In genomic region chr12:46082473-46082872, GRCh38 we compare ENCODE assay signal across 19 cellular contexts.
DNase-seq lines count a peak whose midpoint lies in the region; ATAC-seq and TF ChIP-seq lines count a peak whose summit lies in the region.
"Had no signal": no experiment of that assay in that cellular context is flagged by ENCODE, and none has a peak within 500 bp of the region (broad histone marks: within the 10 kb centered on the region; RNA-seq: fewer than 3 reads in every experiment).

No MANE protein-coding gene starts in this region.

- peaks cover 22% of the 10 kb centered on the region for H3K9me3 Mint-ChIP-seq in activated CD4-positive, alpha-beta T cell treated with anti-CD3 and anti-CD28 coated beads for 36 hours (ENCODE audit: low read depth)
- H3K9me3 Mint-ChIP-seq in activated CD4-positive, alpha-beta T cell treated with anti-CD3 and anti-CD28 coated beads, Interleukin-2, amount 10 ng/mL, durations not matched to agents 7 days and 5 days: peaks cover 28% of the 10 kb centered on the region
- H3K9me3 Mint-ChIP-seq in endodermal cell: peaks cover 82% of the 10 kb centered on the region

- POLR2A ChIA-PET in activated CD4-positive, alpha-beta T cell treated with anti-CD3 and anti-CD28 coated beads for 36 hours (lab: Charles Lee): no interaction called here
- POLR2A ChIA-PET in activated CD4-positive, alpha-beta T cell treated with anti-CD3 and anti-CD28 coated beads, Interleukin-2, amount 10 ng/mL, durations not matched to agents 7 days and 5 days (lab: Charles Lee): interaction anchor here (0.6 kb wide), 1 partner anchor 848 kb away, joined by 13 read pairs; no protein-coding TSS in a partner anchor

- H3K36me3 ChIP-seq in endodermal cell (ENCODE audit: control insufficient read depth, insufficient read depth, low read length): no peaks in the 10 kb centered on the region
- H3K36me3 ChIP-seq: BLaER1, HAP-1 had no signal

- H3K4me3 ChIP-seq in epithelial cell of esophagus (ENCODE audit: low read length): no peak overlapping the region
- H3K4me3 ChIP-seq in endodermal cell (ENCODE audit: low read length): no peak overlapping the region
- H3K4me3 ChIP-seq: BLaER1, HAP-1 had no signal

- CTCF ChIA-PET in activated CD4-positive, alpha-beta T cell treated with anti-CD3 and anti-CD28 coated beads for 36 hours (lab: Charles Lee): interaction anchor here (1.5 to 2.0 kb wide), 2 partner anchors 11 to 43 kb away, joined by 3 to 19 read pairs; no protein-coding TSS in a partner anchor
- CTCF ChIA-PET in activated CD4-positive, alpha-beta T cell treated with anti-CD3 and anti-CD28 coated beads, Interleukin-2, amount 10 ng/mL, durations not matched to agents 7 days and 5 days (lab: Charles Lee): no interaction called here

- peak; percentile 49 for ATAC-seq in activated CD4-positive, alpha-beta T cell treated with anti-CD3 and anti-CD28 coated beads for 36 hours
- ATAC-seq: CD8-positive, alpha-beta T cell had no signal

- no peak for TF ChIP-seq CTCF in epithelial cell of esophagus (IDR thresholded peaks at IDR 0.05; ENCODE audit: insufficient read depth, low read depth, low read length, missing control alignments)
- TF ChIP-seq CTCF in endodermal cell (conservative IDR thresholded peaks at IDR 0.05): no peak

- H3K4me1 Mint-ChIP-seq in activated CD4-positive, alpha-beta T cell treated with anti-CD3 and anti-CD28 coated beads for 36 hours: no peaks in the 10 kb centered on the region
- no peaks in the 10 kb centered on the region for H3K4me1 Mint-ChIP-seq in activated CD4-positive, alpha-beta T cell treated with anti-CD3 and anti-CD28 coated beads, Interleukin-2, amount 10 ng/mL, durations not matched to agents 7 days and 5 days
- H3K4me1 Mint-ChIP-seq in endodermal cell: no peaks in the 10 kb centered on the region
- H3K4me1 Mint-ChIP-seq: B cell; CD4-positive, CD25-positive, alpha-beta regulatory T cell had no signal

- H3K9ac ChIP-seq in endodermal cell (ENCODE audit: extremely low read depth, low read length, poor library complexity, severe bottlenecking): no peak overlapping the region
- H3K9ac ChIP-seq: BLaER1 had no signal

- peaks cover 2% of the 10 kb centered on the region for H3K27me3 Mint-ChIP-seq in activated CD4-positive, alpha-beta T cell treated with anti-CD3 and anti-CD28 coated beads for 36 hours
- H3K27me3 Mint-ChIP-seq in activated CD4-positive, alpha-beta T cell treated with anti-CD3 and anti-CD28 coated beads, Interleukin-2, amount 10 ng/mL, durations not matched to agents 7 days and 5 days: no peaks in the 10 kb centered on the region
- H3K27me3 Mint-ChIP-seq in endodermal cell (ENCODE audit: insufficient read depth): no peaks in the 10 kb centered on the region

- H3K36me3 Mint-ChIP-seq in activated CD4-positive, alpha-beta T cell treated with anti-CD3 and anti-CD28 coated beads for 36 hours (ENCODE audit: low read depth): no peaks in the 10 kb centered on the region
- no peaks in the 10 kb centered on the region for H3K36me3 Mint-ChIP-seq in activated CD4-positive, alpha-beta T cell treated with anti-CD3 and anti-CD28 coated beads, Interleukin-2, amount 10 ng/mL, durations not matched to agents 7 days and 5 days (ENCODE audit: low read depth)
- H3K36me3 Mint-ChIP-seq in endodermal cell (ENCODE audit: low read depth): no peaks in the 10 kb centered on the region
- H3K36me3 Mint-ChIP-seq: CD4-positive, CD25-positive, alpha-beta regulatory T cell; CD8-positive, alpha-beta T cell had no signal

- no peak for DNase-seq in activated CD4-positive, alpha-beta T cell treated with anti-CD3 and anti-CD28 coated beads for 36 hours
- DNase-seq in activated CD4-positive, alpha-beta T cell treated with anti-CD3 and anti-CD28 coated beads, Interleukin-2, amount 10 ng/mL, durations not matched to agents 7 days and 5 days: no peak
- DNase-seq in HT1080 (ENCODE audit: low read depth) (peak; percentile 32), epithelial cell of esophagus (ENCODE audit: low read depth) (peak; percentile 46), renal cortical epithelial cell (ENCODE audit: low read depth) (peak; percentile 1), pons (ENCODE audit: low spot score) (no peak), endodermal cell (no peak)
- DNase-seq: Caco-2; CD4-positive, CD25-positive, alpha-beta regulatory T cell; CD8-positive, alpha-beta T cell; DMS153; DND-41; GOT3; HFFc6 had no signal

- no peaks in the 10 kb centered on the region for H3K4me1 ChIP-seq in endodermal cell (ENCODE audit: control insufficient read depth, insufficient read depth, low read length)
- H3K4me1 ChIP-seq: BLaER1, Caco-2, HAP-1 had no signal

- H3K9me3 ChIP-seq in endodermal cell (ENCODE audit: control insufficient read depth, low read length): peaks cover 59% of the 10 kb centered on the region

- no peak overlapping the region for H3K27ac ChIP-seq in endodermal cell (ENCODE audit: low read depth, low read length)
- H3K27ac ChIP-seq: 22Rv1, BLaER1, C4-2B had no signal

- no peak overlapping the region for H3K4me3 Mint-ChIP-seq in activated CD4-positive, alpha-beta T cell treated with anti-CD3 and anti-CD28 coated beads for 36 hours
- no peak overlapping the region for H3K4me3 Mint-ChIP-seq in activated CD4-positive, alpha-beta T cell treated with anti-CD3 and anti-CD28 coated beads, Interleukin-2, amount 10 ng/mL, durations not matched to agents 7 days and 5 days
- H3K4me3 Mint-ChIP-seq in endodermal cell: no peak overlapping the region
- H3K4me3 Mint-ChIP-seq: B cell; CD4-positive, CD25-positive, alpha-beta regulatory T cell; CD8-positive, alpha-beta T cell; HFFc6 had no signal

- intact Hi-C loops in activated CD4-positive, alpha-beta T cell treated with anti-CD3 and anti-CD28 coated beads for 36 hours (cut with DNase I, micrococcal nuclease): no loop called here

- H3K27ac Mint-ChIP-seq in activated CD4-positive, alpha-beta T cell treated with anti-CD3 and anti-CD28 coated beads for 36 hours: no peak overlapping the region
- no peak overlapping the region for H3K27ac Mint-ChIP-seq in activated CD4-positive, alpha-beta T cell treated with anti-CD3 and anti-CD28 coated beads, Interleukin-2, amount 10 ng/mL, durations not matched to agents 7 days and 5 days
- H3K27ac Mint-ChIP-seq in endodermal cell: no peak overlapping the region
- H3K27ac Mint-ChIP-seq: B cell; CD4-positive, CD25-positive, alpha-beta regulatory T cell; CD8-positive, alpha-beta T cell; HFFc6 had no signal

- H3K27me3 ChIP-seq in endodermal cell (ENCODE audit: control insufficient read depth, insufficient read depth, low read length, poor library complexity, severe bottlenecking): no peaks in the 10 kb centered on the region
- H3K27me3 ChIP-seq: BLaER1 had no signal

Comparison
In these comparisons a context has a peak if more than half of its experiments do, and no peak if none do; other contexts are left out.
1. DNase-seq: peak in HT1080 (single experiment), epithelial cell of esophagus (single experiment) and renal cortical epithelial cell (single experiment); none in activated CD4-positive, alpha-beta T cell treated with anti-CD3 and anti-CD28 coated beads for 36 hours (single experiment), activated CD4-positive, alpha-beta T cell treated with anti-CD3 and anti-CD28 coated beads, Interleukin-2, amount 10 ng/mL, durations not matched to agents 7 days and 5 days (single experiment), pons (single experiment) and endodermal cell (single experiment).